Comparison of ENCODE assay signal across 9 cellular contexts in genomic region chr19:40286235-40286530, GRCh38. TPM values are rescaled to one million over a fixed set of nuclear protein-coding genes. Genes with fewer than 3 reads are reported as not detected.
DNase-seq lines count a peak whose midpoint lies in the region; ATAC-seq and TF ChIP-seq lines count a peak whose summit lies in the region.
"Had no signal": no experiment of that assay in that cellular context is flagged by ENCODE, and none has a peak within 500 bp of the region (broad histone marks: within the 10 kb centered on the region; RNA-seq: fewer than 3 reads in every experiment).

No MANE protein-coding gene starts in this region.

- peaks cover 3% of the 10 kb centered on the region in 2 donors for H3K36me3 Mint-ChIP-seq in activated T-cell treated with anti-CD3 and anti-CD28 coated beads, Interleukin-2, amount 50 U/mL, for 72 hours (ENCODE audit: insufficient read depth in 2 of 2)
- peaks cover 6% of the 10 kb centered on the region for H3K36me3 Mint-ChIP-seq in activated T-helper 17 cell treated with anti-CD3 and anti-CD28 coated beads, Interleukin-2, amount 50 U/mL, for 72 hours (ENCODE audit: low read depth)

- H3K27me3 ChIP-seq in layer of hippocampus (ENCODE audit: control insufficient read depth, insufficient read depth, low read length) (no peaks in the 10 kb centered on the region), thoracic aorta (replicated peaks; ENCODE audit: insufficient read depth) (no peaks in the 10 kb centered on the region)

- H3K27me3 Mint-ChIP-seq in activated T-cell treated with anti-CD3 and anti-CD28 coated beads, Interleukin-2, amount 50 U/mL, for 72 hours (ENCODE audit: low read depth): no peaks in the 10 kb centered on the region
- no peaks in the 10 kb centered on the region for H3K27me3 Mint-ChIP-seq in activated T-helper 17 cell treated with anti-CD3 and anti-CD28 coated beads, Interleukin-2, amount 50 U/mL, for 72 hours

- peak overlapping the region; percentile 96 for H3K4me3 ChIP-seq in thoracic aorta

- peaks cover 13 to 35% of the 10 kb centered on the region in 2 donors for H3K4me1 ChIP-seq in thoracic aorta (ENCODE audit: control insufficient read depth in 1 of 2, low read depth in 2 of 2)

- no peaks in the 10 kb centered on the region for H3K36me3 ChIP-seq in thoracic aorta

- H3K9me3 Mint-ChIP-seq in activated T-cell treated with anti-CD3 and anti-CD28 coated beads, Interleukin-2, amount 50 U/mL, for 72 hours: no peaks in the 10 kb centered on the region
- H3K9me3 Mint-ChIP-seq in activated T-helper 17 cell treated with anti-CD3 and anti-CD28 coated beads, Interleukin-2, amount 50 U/mL, for 72 hours: no peaks in the 10 kb centered on the region

- H3K9me3 ChIP-seq in thoracic aorta: no peaks in the 10 kb centered on the region

- ATAC-seq in activated T-cell treated with anti-CD3 and anti-CD28 coated beads, Interleukin-2, amount 50 U/mL, for 72 hours (replicated peaks in 1 of 2): no peak
- ATAC-seq in activated T-helper 17 cell treated with anti-CD3 and anti-CD28 coated beads, Interleukin-2, amount 50 U/mL, for 72 hours (replicated peaks): no peak
- ATAC-seq in thoracic aorta (ENCODE audit: insufficient number of reproducible peaks, low FRiP score, low read depth): no peak
- ATAC-seq in HG03442 (IDR thresholded peaks at IDR 0.05; ENCODE audit: unreplicated experiment): no peak

- H3K27ac Mint-ChIP-seq in activated T-cell treated with anti-CD3 and anti-CD28 coated beads, Interleukin-2, amount 50 U/mL, for 72 hours: peak overlapping the region; percentile 94
- peak overlapping the region; percentile 98 for H3K27ac Mint-ChIP-seq in activated T-helper 17 cell treated with anti-CD3 and anti-CD28 coated beads, Interleukin-2, amount 50 U/mL, for 72 hours

- TF ChIP-seq CTCF in thoracic aorta (IDR thresholded peaks at IDR 0.05): no peak

- no peak for DNase-seq in activated T-cell treated with anti-CD3 and anti-CD28 coated beads, Interleukin-2, amount 50 U/mL, for 72 hours
- no peak for DNase-seq in activated T-cell treated with anti-CD3 and anti-CD28 coated beads, Interleukin-2, amount 50 U/mL, for 1 hour
- DNase-seq in thoracic aorta (ENCODE audit: low spot score): no peak
- no peak for DNase-seq in NCI-H226
- DNase-seq in amygdala (lab: John Stamatoyannopoulos, UW): no peak

- H3K27ac ChIP-seq in layer of hippocampus (ENCODE audit: low read depth, low read length): peak overlapping the region; percentile 97
- H3K27ac ChIP-seq in thoracic aorta: peak overlapping the region; percentile 92 to 97

- peaks cover 37% of the 10 kb centered on the region for H3K4me1 Mint-ChIP-seq in activated T-cell treated with anti-CD3 and anti-CD28 coated beads, Interleukin-2, amount 50 U/mL, for 72 hours (ENCODE audit: low read depth)
- H3K4me1 Mint-ChIP-seq in activated T-helper 17 cell treated with anti-CD3 and anti-CD28 coated beads, Interleukin-2, amount 50 U/mL, for 72 hours: peaks cover 14% of the 10 kb centered on the region

- peak overlapping the region; percentile 85 to 98 for H3K4me3 Mint-ChIP-seq in activated T-cell treated with anti-CD3 and anti-CD28 coated beads, Interleukin-2, amount 50 U/mL, for 72 hours
- H3K4me3 Mint-ChIP-seq in activated T-helper 17 cell treated with anti-CD3 and anti-CD28 coated beads, Interleukin-2, amount 50 U/mL, for 72 hours: peak overlapping the region; percentile 87

RNA-seq across cellular contexts. Expression of gene AKT2, which starts 1.0 kb away (rescaled TPM):
- 100 to 1,000 TPM; 190 to 197 TPM for total RNA-seq in activated T-cell treated with anti-CD3 and anti-CD28 coated beads, Interleukin-2, amount 50 U/mL, for 72 hours
- total RNA-seq in activated T-helper 17 cell treated with anti-CD3 and anti-CD28 coated beads, Interleukin-2, amount 50 U/mL, for 72 hours: 100 to 1,000 TPM; 123 to 163 TPM
- total RNA-seq in thoracic aorta: 100 to 1,000 TPM in 1 of 2 donors, 10 to 100 TPM in 1; 94.5 to 138 TPM

RNA-seq across cellular contexts. Expression of gene CCNP, which starts 59.7 kb away (rescaled TPM):
- 1 to 10 TPM in 1 of 2 donors, under 1 TPM in 1; 0.81 to 1.2 TPM for total RNA-seq in activated T-cell treated with anti-CD3 and anti-CD28 coated beads, Interleukin-2, amount 50 U/mL, for 72 hours
- total RNA-seq in activated T-helper 17 cell treated with anti-CD3 and anti-CD28 coated beads, Interleukin-2, amount 50 U/mL, for 72 hours: under 1 TPM; 0.28 to 0.48 TPM
- total RNA-seq in thoracic aorta: 1 to 10 TPM in 1 of 2 donors, not detected in 1; 1.6 TPM
- total RNA-seq: HT1080 had no signal
